Comparison of ENCODE assay signal across 1 cellular context in genomic region chr12:15910864-15911696, GRCh38.
TF ChIP-seq lines count a peak whose summit lies in the region.

DERA (plus strand) TSS chr12:15911332; CDS start chr12:15911384, 52 bp downstream.

TF ChIP-seq in HepG2, 621 proteins besides CTCF, POLR2A, EP300 and RAD21 (continued from another document and continues in another):
- TF ChIP-seq CEBPZ (IDR thresholded peaks at IDR 0.05; ENCODE audit: low read length) (no peak), ZBTB7B (CRISPR knock-in tag; IDR thresholded peaks at IDR 0.05) (no peak), NKX3-1 (CRISPR knock-in tag; IDR thresholded peaks at IDR 0.05) (0 out of 2 replicates have a peak, but pooled peaks have one; percentile 1), SMAD1 (CRISPR knock-in tag; IDR thresholded peaks at IDR 0.05; ENCODE audit: borderline replicate concordance, low read depth) (no peak), ATF3 (CRISPR knock-in tag; IDR thresholded peaks at IDR 0.05) (no peak), ZFAT (CRISPR knock-in tag; conservative IDR thresholded peaks at IDR 0.05) (no peak), AHDC1 (CRISPR knock-in tag; IDR thresholded peaks at IDR 0.05; ENCODE audit: borderline replicate concordance) (no peak), NR0B2 (CRISPR knock-in tag; IDR thresholded peaks at IDR 0.05) (no peak; the same call in 1 of the 2 replicates), ISL2 (CRISPR knock-in tag; IDR thresholded peaks at IDR 0.05) (peak; percentile 21; the same call in 1 of the 2 replicates), ZNF431 (CRISPR knock-in tag; IDR thresholded peaks at IDR 0.05; ENCODE audit: borderline replicate concordance, low read depth) (no peak), ZNF512 (CRISPR knock-in tag; IDR thresholded peaks at IDR 0.05) (no peak), SALL2 (CRISPR knock-in tag; IDR thresholded peaks at IDR 0.05) (peak; percentile 62; the same call in 1 of the 2 replicates), ZMYM4 (CRISPR knock-in tag; IDR thresholded peaks at IDR 0.05) (peak; percentile 58), HNRNPL (IDR thresholded peaks at IDR 0.05; ENCODE audit: low read depth, low read length) (no peak), ZNF430 (CRISPR knock-in tag; IDR thresholded peaks at IDR 0.05) (no peak), TEAD3 (CRISPR knock-in tag; optimal IDR thresholded peaks at IDR 0.05; ENCODE audit: borderline replicate concordance) (peak; percentile 15), FOXJ3 (CRISPR knock-in tag; IDR thresholded peaks at IDR 0.05; ENCODE audit: borderline replicate concordance) (no peak), PRPF4 (IDR thresholded peaks at IDR 0.05; ENCODE audit: low read depth, low read length, poor library complexity, severe bottlenecking) (peak; percentile 68), FLYWCH1 (CRISPR knock-in tag; IDR thresholded peaks at IDR 0.05) (0 out of 2 replicates have a peak, but pooled peaks have one; percentile 34), MYPOP (CRISPR knock-in tag; IDR thresholded peaks at IDR 0.05) (peak; percentile 78), SRSF1 (optimal IDR thresholded peaks at IDR 0.05; ENCODE audit: low read depth, low read length) (peak; percentile 74), ELF3 (CRISPR knock-in tag; IDR thresholded peaks at IDR 0.05) (peak; percentile 48; the same call in 1 of the 2 replicates), SPEN (CRISPR knock-in tag; IDR thresholded peaks at IDR 0.05; ENCODE audit: low read depth) (no peak), ZNF619 (CRISPR knock-in tag; IDR thresholded peaks at IDR 0.05) (0 out of 2 replicates have a peak, but pooled peaks have one; percentile 33), ZNF24 (IDR thresholded peaks at IDR 0.05) (no peak), ZNF136 (CRISPR knock-in tag; IDR thresholded peaks at IDR 0.05; ENCODE audit: low read depth) (no peak), TRIM22 (IDR thresholded peaks at IDR 0.05) (no peak), ZBTB2 (CRISPR knock-in tag; IDR thresholded peaks at IDR 0.05; ENCODE audit: low read depth) (peak; percentile 62; the same call in 1 of the 2 replicates), ZNF280B (CRISPR knock-in tag; IDR thresholded peaks at IDR 0.05; ENCODE audit: borderline replicate concordance) (no peak), ATF7 (IDR thresholded peaks at IDR 0.05) (no peak), ATF7 (CRISPR knock-in tag; IDR thresholded peaks at IDR 0.05) (no peak), MBNL3 (CRISPR knock-in tag; conservative IDR thresholded peaks at IDR 0.05) (no peak), CCDC6 (CRISPR knock-in tag; IDR thresholded peaks at IDR 0.05) (no peak), CREM (IDR thresholded peaks at IDR 0.05) (no peak), CREM (CRISPR knock-in tag; IDR thresholded peaks at IDR 0.05) (no peak), ZSCAN30 (CRISPR knock-in tag; IDR thresholded peaks at IDR 0.05) (no peak), SALL1 (CRISPR knock-in tag; IDR thresholded peaks at IDR 0.05) (peak; percentile 72; the same call in 1 of the 2 replicates), CSRNP1 (CRISPR knock-in tag; IDR thresholded peaks at IDR 0.05) (no peak), NONO (IDR thresholded peaks at IDR 0.05) (no peak), NONO (CRISPR knock-in tag; conservative IDR thresholded peaks at IDR 0.05) (0 out of 2 replicates have a peak, but pooled peaks have one; percentile 18), MYNN (CRISPR knock-in tag; IDR thresholded peaks at IDR 0.05; ENCODE audit: low read depth) (no peak), E2F1 (CRISPR knock-in tag; IDR thresholded peaks at IDR 0.05) (peak; percentile 80)
